ENCODE assay signal across 35 cellular contexts in genomic region chr11:674406-674805, GRCh38. TPM values are rescaled to one million over a fixed set of nuclear protein-coding genes. Genes with fewer than 3 reads are reported as not detected.
"Had no signal": no experiment of that assay in that cellular context is flagged by ENCODE, and none has a peak within 500 bp of the region (broad histone marks: within the 10 kb centered on the region; RNA-seq: fewer than 3 reads in every experiment).

No MANE protein-coding gene starts in this region.

- H3K27ac ChIP-seq: breast epithelium, cardiac muscle cell, esophagus muscularis mucosa, foreskin keratinocyte, gastrocnemius medialis, heart left ventricle, WERI-Rb-1 had no signal

- H3K4me1 ChIP-seq: breast epithelium, esophagus muscularis mucosa, foreskin keratinocyte, gastrocnemius medialis, heart left ventricle had no signal

- H3K27me3 ChIP-seq: breast epithelium, cardiac muscle cell, esophagus muscularis mucosa, foreskin keratinocyte, gastrocnemius medialis, heart left ventricle had no signal

- ATAC-seq: activated CD4-positive, alpha-beta T cell treated with anti-CD3 and anti-CD28 coated beads for 36 hours; activated CD8-positive, alpha-beta memory T cell treated with anti-CD3 and anti-CD28 coated beads, Interleukin-2, amount 10 ng/mL, durations not matched to agents 7 days and 5 days; activated CD8-positive, alpha-beta T cell treated with anti-CD3 and anti-CD28 coated beads, Interleukin-2, amount 10 ng/mL, durations not matched to agents 7 days and 5 days; activated T-helper 17 cell treated with anti-CD3 and anti-CD28 coated beads, Interleukin-2, amount 50 U/mL, for 72 hours; effector memory CD8-positive, alpha-beta T cell; foreskin keratinocyte; gastrocnemius medialis; heart left ventricle; T-helper 17 cell had no signal

- H3K9me3 ChIP-seq: breast epithelium, esophagus muscularis mucosa, gastrocnemius medialis, heart left ventricle had no signal

- H3K36me3 ChIP-seq: breast epithelium had no signal

- DNase-seq: activated CD4-positive, alpha-beta memory T cell treated with anti-CD3 and anti-CD28 coated beads for 36 hours; activated CD4-positive, alpha-beta T cell treated with anti-CD3 and anti-CD28 coated beads for 36 hours; activated CD4-positive, alpha-beta T cell treated with anti-CD3 and anti-CD28 coated beads, Interleukin-2, amount 10 ng/mL, durations not matched to agents 24 days and 14 days; activated CD4-positive, CD25-positive, alpha-beta regulatory T cell; activated CD4-positive, CD25-positive, alpha-beta regulatory T cell treated with anti-CD3 and anti-CD28 coated beads, Interleukin-2, amount 50 U/mL, for 72 hours; activated CD8-positive, alpha-beta memory T cell treated with anti-CD3 and anti-CD28 coated beads, Interleukin-2, amount 10 ng/mL, durations not matched to agents 7 days and 5 days; activated CD8-positive, alpha-beta memory T cell treated with anti-CD3 and anti-CD28 coated beads, Interleukin-2, amount 50 U/mL, for 4 hours; activated CD8-positive, alpha-beta T cell treated with anti-CD3 and anti-CD28 coated beads, Interleukin-2, amount 10 ng/mL, durations not matched to agents 7 days and 5 days; activated effector memory CD4-positive, alpha-beta T cell treated with Interleukin-2 at 50 U/mL for 16 hours; activated gamma-delta T cell treated with Interleukin-2 at 50 U/mL for 16 hours; activated naive CD4-positive, alpha-beta T cell treated with anti-CD3 and anti-CD28 coated beads, Interleukin-2, amount 50 U/mL, for 16 hours; activated naive CD4-positive, alpha-beta T cell treated with Interleukin-2 at 50 U/mL for 16 hours; activated T-cell treated with anti-CD3 and anti-CD28 coated beads, Interleukin-2, amount 50 U/mL, for 1 hour; amniotic stem cell; anterior cingulate cortex; central memory CD4-positive, alpha-beta T cell; cortex of kidney; dermis blood vessel endothelial cell; effector CD4-positive, alpha-beta T cell; effector memory CD8-positive, alpha-beta T cell; erythroblast; foreskin keratinocyte; gastrocnemius medialis; glutamatergic neuron; heart left ventricle; T-helper 1 cell; T-helper 17 cell; T1000; WERI-Rb-1 had no signal

- H3K4me3 ChIP-seq: breast epithelium, cardiac muscle cell, esophagus muscularis mucosa, gastrocnemius medialis, heart left ventricle had no signal

RNA-seq across cellular contexts. Expression of gene DRD4, which starts 37.3 kb away (rescaled TPM):
- total RNA-seq: foreskin keratinocyte, gastrocnemius medialis had no signal

RNA-seq across cellular contexts. Expression of gene SCT, which starts 47.4 kb away (rescaled TPM):
- total RNA-seq: activated CD4-positive, alpha-beta memory T cell treated with anti-CD3 and anti-CD28 coated beads for 36 hours; activated CD4-positive, alpha-beta T cell treated with anti-CD3 and anti-CD28 coated beads for 36 hours; activated CD4-positive, alpha-beta T cell treated with anti-CD3 and anti-CD28 coated beads, Interleukin-2, amount 10 ng/mL, durations not matched to agents 24 days and 14 days; activated CD8-positive, alpha-beta memory T cell treated with anti-CD3 and anti-CD28 coated beads for 36 hours; activated CD8-positive, alpha-beta memory T cell treated with anti-CD3 and anti-CD28 coated beads, Interleukin-2, amount 10 ng/mL, durations not matched to agents 7 days and 5 days; activated CD8-positive, alpha-beta T cell treated with anti-CD3 and anti-CD28 coated beads, Interleukin-2, amount 10 ng/mL, durations not matched to agents 7 days and 5 days; activated T-helper 17 cell treated with anti-CD3 and anti-CD28 coated beads, Interleukin-2, amount 50 U/mL, for 72 hours; breast epithelium; dermis blood vessel endothelial cell; esophagus muscularis mucosa; foreskin keratinocyte; gastrocnemius medialis; T-helper 17 cell had no signal
- polyA plus RNA-seq: adipose tissue, foreskin keratinocyte, heart left ventricle had no signal
